37 cellular contexts compared by ENCODE assay signal in genomic region chr1:14100916-14101315, GRCh38.
DNase-seq lines count a peak whose midpoint lies in the region; ATAC-seq, FAIRE-seq and TF ChIP-seq lines count a peak whose summit lies in the region.
"Had no signal": no experiment of that assay in that cellular context is flagged by ENCODE, and none has a peak within 500 bp of the region (broad histone marks: within the 10 kb centered on the region; RNA-seq: fewer than 3 reads in every experiment).

No MANE protein-coding gene starts in this region.

- H4K5ac ChIP-seq in H9 (ENCODE audit: insufficient read length, low read depth, low read length) = no peak overlapping the region

- H3K9me3 ChIP-seq in H9 (ENCODE audit: control insufficient read depth, low read depth, low read length) = no peaks in the 10 kb centered on the region
- H3K9me3 ChIP-seq in esophagus muscularis mucosa = no peaks in the 10 kb centered on the region
- H3K9me3 ChIP-seq in pancreas = no peaks in the 10 kb centered on the region
- H3K9me3 ChIP-seq: A549; BE2C; BLaER1; BLaER1 treated with 17β-estradiol and CSF1 and Interleukin-3, amounts not matched to agents 10 nM and 100 nM; Caco-2 had no signal

- TF ChIP-seq EP300 in esophagus muscularis mucosa (IDR thresholded peaks at IDR 0.05) = no peak

- H3K4me1 Mint-ChIP-seq in H9 (peaks cover 23 to 29% of the 10 kb centered on the region in 2 experiments), osteocyte (ENCODE audit: unreplicated experiment) (no peaks in the 10 kb centered on the region)
- H3K4me1 Mint-ChIP-seq: B cell; CD14-positive monocyte; CD4-positive, alpha-beta memory T cell; CD4-positive, CD25-positive, alpha-beta regulatory T cell; CD8-positive, alpha-beta memory T cell had no signal

- no peak overlapping the region for H3K18ac ChIP-seq in H9 (ENCODE audit: insufficient read length, low read depth, low read length)

- no peak overlapping the region for H3K4ac ChIP-seq in H9 (ENCODE audit: low read depth, low read length)

- no CpG with 5 or more reads among the region's 9 CpGs for WGBS in H9 (ENCODE audit: extremely low coverage, insufficient read length, low lambda C conversion rate)
- WGBS in esophagus muscularis mucosa = 88% methylated on average over 9 of the region's 9 CpGs
- WGBS in pancreas, 2 donors = 92 to 97% methylated on average over 9 of the region's 9 CpGs

- H3K4me3 Mint-ChIP-seq in H9 (no peak overlapping the region), osteocyte (ENCODE audit: unreplicated experiment) (no peak overlapping the region)
- H3K4me3 Mint-ChIP-seq: B cell; CD14-positive monocyte; CD4-positive, alpha-beta memory T cell; CD4-positive, alpha-beta T cell; CD4-positive, CD25-positive, alpha-beta regulatory T cell; CD8-positive, alpha-beta memory T cell; CD8-positive, alpha-beta T cell had no signal

- H2BK15ac ChIP-seq in H9 (ENCODE audit: low read depth, low read length) = no peak overlapping the region

- H3K79me1 ChIP-seq in H9 (ENCODE audit: insufficient read depth, low read depth, low read length, poor library complexity, severe bottlenecking) = no peaks in the 10 kb centered on the region

- H3K27ac ChIP-seq in H9 (ENCODE audit: insufficient read length, low read depth, low read length) = no peak overlapping the region
- H3K27ac ChIP-seq in esophagus muscularis mucosa (replicated peaks in 1 of 4) = no peak overlapping the region
- no peak overlapping the region for H3K27ac ChIP-seq in pancreas
- H3K27ac ChIP-seq: 22Rv1; A549; BLaER1; BLaER1 treated with 17β-estradiol and CSF1 and Interleukin-3, amounts not matched to agents 10 nM and 100 nM; C4-2B had no signal

- no peak overlapping the region for H3K27ac Mint-ChIP-seq in H9
- H3K27ac Mint-ChIP-seq in osteocyte (ENCODE audit: unreplicated experiment) = no peak overlapping the region
- H3K27ac Mint-ChIP-seq: B cell; CD14-positive monocyte; CD4-positive, alpha-beta memory T cell; CD4-positive, alpha-beta T cell; CD4-positive, CD25-positive, alpha-beta regulatory T cell; CD8-positive, alpha-beta memory T cell; CD8-positive, alpha-beta T cell had no signal

- TF ChIP-seq POLR2A in esophagus muscularis mucosa (IDR thresholded peaks at IDR 0.05; ENCODE audit: low read depth) = no peak

- H3K23me2 ChIP-seq in H9 (ENCODE audit: insufficient read length, low read depth, low read length, poor library complexity, severe bottlenecking) = no peaks in the 10 kb centered on the region

- no peaks in the 10 kb centered on the region for H3K27me3 ChIP-seq in H9 (ENCODE audit: insufficient read depth, low read length)
- H3K27me3 ChIP-seq in esophagus muscularis mucosa = peaks cover 0 to 6% (median 0%) of the 10 kb centered on the region in 4 donors
- no peaks in the 10 kb centered on the region for H3K27me3 ChIP-seq in pancreas
- H3K27me3 ChIP-seq: BE2C; BLaER1; BLaER1 treated with 17β-estradiol and CSF1 and Interleukin-3, amounts not matched to agents 10 nM and 100 nM had no signal

- TF ChIP-seq CTCF in H9 (conservative IDR thresholded peaks at IDR 0.05) (no peak), esophagus muscularis mucosa (IDR thresholded peaks at IDR 0.05) (no peak), osteocyte (IDR thresholded peaks at IDR 0.05) (no peak), pancreas (IDR thresholded peaks at IDR 0.05) (no peak)

- H3K9me3 Mint-ChIP-seq in H9 (no peaks in the 10 kb centered on the region; a peak in 1 of 5 replicates), osteocyte (ENCODE audit: unreplicated experiment) (peaks cover 22% of the 10 kb centered on the region)
- H3K9me3 Mint-ChIP-seq: CD4-positive, alpha-beta T cell; CD8-positive, alpha-beta T cell had no signal

- no peaks in the 10 kb centered on the region for H3K36me3 ChIP-seq in esophagus muscularis mucosa
- no peaks in the 10 kb centered on the region for H3K36me3 ChIP-seq in pancreas
- H3K36me3 ChIP-seq: BE2C; BLaER1; BLaER1 treated with 17β-estradiol and CSF1 and Interleukin-3, amounts not matched to agents 10 nM and 100 nM had no signal

- H3K4me1 ChIP-seq in H9 (ENCODE audit: insufficient read depth, low read length) (no peaks in the 10 kb centered on the region), esophagus muscularis mucosa (no peaks in the 10 kb centered on the region), pancreas (peaks cover 0 to 7% (median 0%) of the 10 kb centered on the region in 3 donors)
- H3K4me1 ChIP-seq: A549, BE2C, Caco-2 had no signal

- H3T11ph ChIP-seq in H9 (ENCODE audit: low read length) = no peak overlapping the region

- H2BK12ac ChIP-seq in H9 (ENCODE audit: insufficient read length, low read depth, low read length) = no peak overlapping the region

- no peak overlapping the region for H3K56ac ChIP-seq in H9 (ENCODE audit: insufficient read length, low read depth, low read length)

- no peak overlapping the region for H2BK20ac ChIP-seq in H9 (ENCODE audit: low read depth, low read length, poor library complexity, severe bottlenecking)

- H3K36me3 Mint-ChIP-seq in H9 (ENCODE audit: insufficient read depth in 1 of 3, low read depth in 3 of 3) (no peaks in the 10 kb centered on the region), osteocyte (ENCODE audit: unreplicated experiment) (no peaks in the 10 kb centered on the region)
- H3K36me3 Mint-ChIP-seq: CD14-positive monocyte; CD4-positive, alpha-beta memory T cell; CD4-positive, CD25-positive, alpha-beta regulatory T cell; CD8-positive, alpha-beta memory T cell; CD8-positive, alpha-beta T cell had no signal

- no peak for ATAC-seq in pancreas
- ATAC-seq: A549; CD8-positive, alpha-beta T cell had no signal

- H3K4me3 ChIP-seq in esophagus muscularis mucosa (no peak overlapping the region), pancreas (no peak overlapping the region)
- H3K4me3 ChIP-seq: A549; BLaER1; BLaER1 treated with 17β-estradiol and CSF1 and Interleukin-3, amounts not matched to agents 10 nM and 100 nM had no signal

- H2AFZ ChIP-seq in H9 (ENCODE audit: low read length) = no peak overlapping the region

- H3K79me2 ChIP-seq in H9 (ENCODE audit: insufficient read depth, low read length) = no peaks in the 10 kb centered on the region

- no peak overlapping the region for H2BK5ac ChIP-seq in H9 (ENCODE audit: insufficient read length, low read length)

- no peak overlapping the region for H3K9ac ChIP-seq in H9 (ENCODE audit: extremely low read depth, insufficient read length, low read length)
- H3K9ac ChIP-seq: BLaER1; BLaER1 treated with 17β-estradiol and CSF1 and Interleukin-3, amounts not matched to agents 10 nM and 100 nM had no signal

- H2AK5ac ChIP-seq in H9 (ENCODE audit: insufficient read length, low read length) = no peak overlapping the region

- no peak overlapping the region for H2BK120ac ChIP-seq in H9 (ENCODE audit: low read depth, low read length, poor library complexity, severe bottlenecking)

- H4K20me1 ChIP-seq in H9 (ENCODE audit: control insufficient read depth, insufficient read depth, insufficient read length) = no peaks in the 10 kb centered on the region
- H4K20me1 ChIP-seq: BLaER1; BLaER1 treated with 17β-estradiol and CSF1 and Interleukin-3, amounts not matched to agents 10 nM and 100 nM had no signal

- no peak overlapping the region for H4K8ac ChIP-seq in H9 (replicated peaks; ENCODE audit: insufficient read length, low read depth, low read length)

- no peak overlapping the region for H4K91ac ChIP-seq in H9 (ENCODE audit: insufficient read length, low read depth, low read length)

- H3K14ac ChIP-seq in H9 (ENCODE audit: insufficient read depth, low read length) = no peak overlapping the region

- FAIRE-seq in pancreas (lab: Jason Lieb, UNC) = no peak
- FAIRE-seq: A204.1, A549, D721Med had no signal

- H3K27me3 Mint-ChIP-seq in H9 (ENCODE audit: low read depth) = peaks cover 11% of the 10 kb centered on the region
- no peaks in the 10 kb centered on the region for H3K27me3 Mint-ChIP-seq in osteocyte (ENCODE audit: unreplicated experiment)

- no peak overlapping the region for H3K23ac ChIP-seq in H9 (ENCODE audit: insufficient read length, low read depth, low read length)

- H3K4me2 ChIP-seq in H9 (ENCODE audit: insufficient read depth, insufficient read length, low read length) = no peak overlapping the region
- H3K4me2 ChIP-seq: A549; BLaER1; BLaER1 treated with 17β-estradiol and CSF1 and Interleukin-3, amounts not matched to agents 10 nM and 100 nM had no signal

- DNase-seq in H9 = peak; percentile 1
- peak; percentile 3 for DNase-seq in ecto neural progenitor cell (ENCODE audit: low spot score)
- DNase-seq in esophagus muscularis mucosa (ENCODE audit: extremely low spot score) = peak; percentile 42
- peak; percentile 57 for DNase-seq in osteocyte (ENCODE audit: extremely low spot score, unreplicated experiment)
- no peak for DNase-seq in T-helper 9 cell
- DNase-seq in pancreas = no peak
- DNase-seq in cortex of kidney (lab: John Stamatoyannopoulos, UW) = no peak
- DNase-seq in D341Med (ENCODE audit: low spot score) = no peak
- DNase-seq: 8988T; ACHN; AML-193; BE2C; C1 segment of cervical spinal cord; Caco-2; Calu3; CD4-positive, alpha-beta memory T cell; CD4-positive, alpha-beta T cell; CD4-positive, CD25-positive, alpha-beta regulatory T cell; CD8-positive, alpha-beta memory T cell; CD8-positive, alpha-beta T cell; COR-L47; DMS 273 treated with DMSO at 0.1 percent for 48 hours; DMS153; DMS53; DMS79; DMS79 treated with DMSO at 0.1 percent for 48 hours; DND-41; EL had no signal

- intact Hi-C loops in esophagus muscularis mucosa (cut with DNase I) (loop anchor here (10.0 kb wide), 2 partner anchors 134 to 944 kb away; no protein-coding TSS in a partner anchor), pancreas (cut with DNase I) (loop anchor here in 1 of 3 donors (10.0 kb wide), 1 partner anchor 944 kb away; no protein-coding TSS in a partner anchor)

Comparison
In these comparisons a context has a peak if more than half of its experiments do, and no peak if none do; other contexts are left out.
1. DNase-seq: peak in H9 (single experiment), ecto neural progenitor cell (single experiment), esophagus muscularis mucosa (single experiment) and osteocyte (single experiment); none in T-helper 9 cell (single experiment), pancreas (0 of 6), cortex of kidney (single experiment) and D341Med (single experiment).